ENCODE assay signal across 1 cellular context in the genomic region with DNA sequence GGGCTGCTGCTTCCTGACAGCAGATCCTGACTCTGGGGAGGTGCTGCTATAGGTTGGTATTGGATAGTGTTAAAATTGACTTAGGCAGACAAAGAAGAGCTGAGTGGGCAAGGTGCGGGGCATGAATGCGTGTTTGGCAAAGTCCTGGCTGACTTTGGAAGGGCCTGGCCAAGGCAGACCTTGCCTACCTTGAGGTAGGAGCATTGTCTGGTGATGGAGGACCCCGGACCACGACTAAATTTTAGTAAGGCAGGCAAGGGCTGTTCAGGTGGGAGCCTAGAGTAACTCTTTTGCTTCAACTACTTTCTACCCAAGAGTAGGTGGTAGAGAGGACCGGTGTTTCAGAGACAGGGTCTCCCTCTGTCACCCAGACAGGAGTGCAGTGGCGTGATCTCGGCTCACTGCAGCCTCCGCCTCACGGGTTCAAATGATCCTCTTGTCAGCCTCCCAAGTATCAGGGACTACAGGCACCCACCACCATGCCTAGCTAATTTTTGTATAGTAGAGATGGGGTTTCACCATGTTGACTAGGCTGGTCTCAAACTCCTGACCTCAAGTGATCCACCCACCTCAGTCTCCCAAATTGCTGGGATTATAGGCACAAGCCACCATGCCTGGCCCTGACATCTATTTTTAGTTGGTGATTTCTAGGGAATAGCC.
A peak's percentile ranks its signal among the peaks of the same experiment; 100 is the strongest.
TF ChIP-seq lines count a peak whose summit lies in the region.

No MANE protein-coding gene starts in this region.

TF ChIP-seq in H1, 55 proteins besides CTCF, POLR2A, EP300 and RAD21:
- TF ChIP-seq SIN3A (conservative IDR thresholded peaks at IDR 0.05 in 1 of 2, IDR thresholded peaks at IDR 0.05 in 1 of 2; ENCODE audit: low read depth in 1 of 2, low read length in 2 of 2) (no peak), POLR2AphosphoS5 (IDR thresholded peaks at IDR 0.05; ENCODE audit: low read depth, low read length) (peak; percentile 54; the same call in 1 of the 2 replicates)
TF ChIP-seq in H1: peak in this region for 1.
